Comparison of ENCODE assay signal across 16 cellular contexts in genomic region chr4:92421920-92422319, GRCh38.
A peak's percentile ranks its signal among the peaks of the same experiment; 100 is the strongest.
DNase-seq lines count a peak whose midpoint lies in the region; ATAC-seq and TF ChIP-seq lines count a peak whose summit lies in the region.
"Had no signal": no experiment of that assay in that cellular context is flagged by ENCODE, and none has a peak within 500 bp of the region (broad histone marks: within the 10 kb centered on the region; RNA-seq: fewer than 3 reads in every experiment).

No MANE protein-coding gene starts in this region.

- ATAC-seq in GM18505 (IDR thresholded peaks at IDR 0.05; ENCODE audit: unreplicated experiment) (peak; percentile 77), GM21528 (IDR thresholded peaks at IDR 0.05; ENCODE audit: low FRiP score, unreplicated experiment) (peak; percentile 68), HG02884 (IDR thresholded peaks at IDR 0.05; ENCODE audit: unreplicated experiment) (peak; percentile 97), HG03432 (IDR thresholded peaks at IDR 0.05; ENCODE audit: unreplicated experiment) (peak; percentile 92), HG02938 (IDR thresholded peaks at IDR 0.05; ENCODE audit: unreplicated experiment) (no peak)
- ATAC-seq: A549 had no signal

- DNase-seq in SIG-M5 treated with dmso at 0.1 percent for 504 hours (lab: John Stamatoyannopoulos, UW; ENCODE audit: unreplicated experiment): no peak
- no peak for DNase-seq in DMS153 treated with DMSO at 0.1 percent for 48 hours (lab: John Stamatoyannopoulos, UW; ENCODE audit: unreplicated experiment)
- DNase-seq in NCI-H2107 (lab: John Stamatoyannopoulos, UW): no peak
- DNase-seq: activated B cell treated with CpG ODN at 0.5 μM for 24 hours; activated effector memory CD4-positive, alpha-beta T cell treated with anti-CD3 and anti-CD28 coated beads, Interleukin-2, amount 50 U/mL, for 16 hours; cerebellar nuclear complex; DMS53; hypothalamus; NCI-H1694; SHP77 had no signal

- no peak for TF ChIP-seq POLR2A in GM18505 (IDR thresholded peaks at IDR 0.05; ENCODE audit: borderline replicate concordance, extremely low read depth, insufficient read depth, insufficient read length)
